Comparison of ENCODE assay signal across 1 cellular context in genomic region chr19:4123615-4124568, GRCh38.
TF ChIP-seq lines count a peak whose summit lies in the region.

MAP2K2 (minus strand) TSS chr19:4124122; CDS start chr19:4123875, 247 bp downstream.

TF ChIP-seq in K562, 482 proteins besides CTCF, POLR2A, EP300 and RAD21 (continued from another document and continues in another):
- TF ChIP-seq, protein P1, sequence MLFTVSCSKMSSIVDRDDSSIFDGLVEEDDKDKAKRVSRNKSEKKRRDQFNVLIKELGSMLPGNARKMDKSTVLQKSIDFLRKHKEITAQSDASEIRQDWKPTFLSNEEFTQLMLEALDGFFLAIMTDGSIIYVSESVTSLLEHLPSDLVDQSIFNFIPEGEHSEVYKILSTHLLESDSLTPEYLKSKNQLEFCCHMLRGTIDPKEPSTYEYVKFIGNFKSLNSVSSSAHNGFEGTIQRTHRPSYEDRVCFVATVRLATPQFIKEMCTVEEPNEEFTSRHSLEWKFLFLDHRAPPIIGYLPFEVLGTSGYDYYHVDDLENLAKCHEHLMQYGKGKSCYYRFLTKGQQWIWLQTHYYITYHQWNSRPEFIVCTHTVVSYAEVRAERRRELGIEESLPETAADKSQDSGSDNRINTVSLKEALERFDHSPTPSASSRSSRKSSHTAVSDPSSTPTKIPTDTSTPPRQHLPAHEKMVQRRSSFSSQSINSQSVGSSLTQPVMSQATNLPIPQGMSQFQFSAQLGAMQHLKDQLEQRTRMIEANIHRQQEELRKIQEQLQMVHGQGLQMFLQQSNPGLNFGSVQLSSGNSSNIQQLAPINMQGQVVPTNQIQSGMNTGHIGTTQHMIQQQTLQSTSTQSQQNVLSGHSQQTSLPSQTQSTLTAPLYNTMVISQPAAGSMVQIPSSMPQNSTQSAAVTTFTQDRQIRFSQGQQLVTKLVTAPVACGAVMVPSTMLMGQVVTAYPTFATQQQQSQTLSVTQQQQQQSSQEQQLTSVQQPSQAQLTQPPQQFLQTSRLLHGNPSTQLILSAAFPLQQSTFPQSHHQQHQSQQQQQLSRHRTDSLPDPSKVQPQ (CRISPR knock-in tag; IDR thresholded peaks at IDR 0.05; ENCODE audit: borderline replicate concordance): no peak
- TF ChIP-seq ZZZ3 (IDR thresholded peaks at IDR 0.05) (no peak), ZNF174 (CRISPR knock-in tag; IDR thresholded peaks at IDR 0.05) (no peak), THAP12 (CRISPR knock-in tag; IDR thresholded peaks at IDR 0.05) (peak; percentile 88), NFYB (IDR thresholded peaks at IDR 0.05; ENCODE audit: extremely low read depth, insufficient read length) (no peak), ZNF561 (CRISPR knock-in tag; conservative IDR thresholded peaks at IDR 0.05) (no peak), KLF6 (CRISPR knock-in tag; IDR thresholded peaks at IDR 0.05; ENCODE audit: borderline replicate concordance) (no peak), ZFPM2 (CRISPR knock-in tag; IDR thresholded peaks at IDR 0.05) (no peak), ILK (tag; IDR thresholded peaks at IDR 0.05; ENCODE audit: borderline replicate concordance, low read depth) (no peak), TEAD1 (CRISPR knock-in tag; IDR thresholded peaks at IDR 0.05) (peak in 1 of 2 experiments; percentile 57; a peak in 1 of 4 replicates), CCNT2 (IDR thresholded peaks at IDR 0.05; ENCODE audit: borderline replicate concordance, extremely low read depth, insufficient read length, low read depth, low read length) (peak; percentile 70), ESRRA (IDR thresholded peaks at IDR 0.05; ENCODE audit: borderline replicate concordance, low read depth) (no peak; the same call in 1 of the 2 replicates), SMAD3 (CRISPR knock-in tag; conservative IDR thresholded peaks at IDR 0.05) (no peak), STAT5B (CRISPR knock-in tag; IDR thresholded peaks at IDR 0.05) (no peak), VEZF1 (CRISPR knock-in tag; IDR thresholded peaks at IDR 0.05) (peak; percentile 93), ZNF780A (CRISPR knock-in tag; IDR thresholded peaks at IDR 0.05) (no peak), HDAC2 (IDR thresholded peaks at IDR 0.05) (peak; percentile 75; the same call in 1 of the 2 replicates), MYNN (IDR thresholded peaks at IDR 0.05) (peak; percentile 57; the same call in 1 of the 2 replicates), MYNN (CRISPR knock-in tag; IDR thresholded peaks at IDR 0.05) (no peak), KLF13 (tag; IDR thresholded peaks at IDR 0.05; ENCODE audit: borderline replicate concordance, low read depth) (peak; percentile 80; the same call in 1 of the 2 replicates), ZNF583 (CRISPR knock-in tag; IDR thresholded peaks at IDR 0.05) (no peak), EWSR1 (IDR thresholded peaks at IDR 0.05; ENCODE audit: borderline replicate concordance, low read depth, partially characterized antibody) (no peak), CTBP1 (IDR thresholded peaks at IDR 0.05; ENCODE audit: borderline replicate concordance) (peak; percentile 67; the same call in 1 of the 2 replicates), TRIM28 (IDR thresholded peaks at IDR 0.05) (no peak), BRF1 (IDR thresholded peaks at IDR 0.05; ENCODE audit: borderline replicate concordance, extremely low read depth, insufficient read length) (no peak), NKRF (IDR thresholded peaks at IDR 0.05; ENCODE audit: borderline replicate concordance) (peak; percentile 80; the same call in 1 of the 2 replicates), PML (IDR thresholded peaks at IDR 0.05; ENCODE audit: low read length) (0 out of 2 replicates have a peak, but pooled peaks have one; percentile 35), ARID1B (IDR thresholded peaks at IDR 0.05) (no peak), ZBTB17 (CRISPR knock-in tag; IDR thresholded peaks at IDR 0.05) (0 out of 2 replicates have a peak, but pooled peaks have one; percentile 32), LARP7 (IDR thresholded peaks at IDR 0.05) (no peak), FOXM1 (IDR thresholded peaks at IDR 0.05; ENCODE audit: low read depth) (no peak), FOXM1 (CRISPR knock-in tag; IDR thresholded peaks at IDR 0.05; ENCODE audit: low read depth) (no peak), TBP (optimal IDR thresholded peaks at IDR 0.05; ENCODE audit: low read depth, low read length) (peak; percentile 52), ZKSCAN1 (IDR thresholded peaks at IDR 0.05; ENCODE audit: low read depth, low read length) (0 out of 2 replicates have a peak, but pooled peaks have one; percentile 60), MNT (conservative IDR thresholded peaks at IDR 0.05) (peak; percentile 57 to 83), PHF21A (IDR thresholded peaks at IDR 0.05; ENCODE audit: borderline replicate concordance, low read depth) (no peak), MAFG (tag; conservative IDR thresholded peaks at IDR 0.05) (no peak), HDGF (IDR thresholded peaks at IDR 0.05) (no peak)
- TF ChIP-seq, protein P2, sequence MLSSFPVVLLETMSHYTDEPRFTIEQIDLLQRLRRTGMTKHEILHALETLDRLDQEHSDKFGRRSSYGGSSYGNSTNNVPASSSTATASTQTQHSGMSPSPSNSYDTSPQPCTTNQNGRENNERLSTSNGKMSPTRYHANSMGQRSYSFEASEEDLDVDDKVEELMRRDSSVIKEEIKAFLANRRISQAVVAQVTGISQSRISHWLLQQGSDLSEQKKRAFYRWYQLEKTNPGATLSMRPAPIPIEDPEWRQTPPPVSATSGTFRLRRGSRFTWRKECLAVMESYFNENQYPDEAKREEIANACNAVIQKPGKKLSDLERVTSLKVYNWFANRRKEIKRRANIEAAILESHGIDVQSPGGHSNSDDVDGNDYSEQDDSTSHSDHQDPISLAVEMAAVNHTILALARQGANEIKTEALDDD (IDR thresholded peaks at IDR 0.05): peak; percentile 67; the same call in 1 of the 2 replicates
- TF ChIP-seq, protein P3, sequence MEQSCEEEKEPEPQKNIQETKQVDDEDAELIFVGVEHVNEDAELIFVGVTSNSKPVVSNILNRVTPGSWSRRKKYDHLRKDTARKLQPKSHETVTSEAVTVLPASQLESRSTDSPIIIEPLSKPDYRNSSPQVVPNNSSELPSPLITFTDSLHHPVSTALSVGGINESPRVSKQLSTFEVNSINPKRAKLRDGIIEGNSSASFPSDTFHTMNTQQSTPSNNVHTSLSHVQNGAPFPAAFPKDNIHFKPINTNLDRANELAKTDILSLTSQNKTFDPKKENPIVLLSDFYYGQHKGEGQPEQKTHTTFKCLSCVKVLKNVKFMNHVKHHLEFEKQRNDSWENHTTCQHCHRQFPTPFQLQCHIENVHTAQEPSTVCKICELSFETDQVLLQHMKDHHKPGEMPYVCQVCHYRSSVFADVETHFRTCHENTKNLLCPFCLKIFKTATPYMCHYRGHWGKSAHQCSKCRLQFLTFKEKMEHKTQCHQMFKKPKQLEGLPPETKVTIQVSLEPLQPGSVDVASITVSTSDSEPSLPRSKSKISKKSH (CRISPR knock-in tag; IDR thresholded peaks at IDR 0.05): no peak
- TF ChIP-seq, protein P4, sequence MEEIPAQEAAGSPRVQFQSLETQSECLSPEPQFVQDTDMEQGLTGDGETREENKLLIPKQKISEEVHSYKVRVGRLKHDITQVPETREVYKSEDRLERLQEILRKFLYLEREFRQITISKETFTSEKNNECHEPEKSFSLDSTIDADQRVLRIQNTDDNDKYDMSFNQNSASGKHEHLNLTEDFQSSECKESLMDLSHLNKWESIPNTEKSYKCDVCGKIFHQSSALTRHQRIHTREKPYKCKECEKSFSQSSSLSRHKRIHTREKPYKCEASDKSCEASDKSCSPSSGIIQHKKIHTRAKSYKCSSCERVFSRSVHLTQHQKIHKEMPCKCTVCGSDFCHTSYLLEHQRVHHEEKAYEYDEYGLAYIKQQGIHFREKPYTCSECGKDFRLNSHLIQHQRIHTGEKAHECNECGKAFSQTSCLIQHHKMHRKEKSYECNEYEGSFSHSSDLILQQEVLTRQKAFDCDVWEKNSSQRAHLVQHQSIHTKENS (CRISPR knock-in tag; IDR thresholded peaks at IDR 0.05): no peak
- TF ChIP-seq, protein P5, sequence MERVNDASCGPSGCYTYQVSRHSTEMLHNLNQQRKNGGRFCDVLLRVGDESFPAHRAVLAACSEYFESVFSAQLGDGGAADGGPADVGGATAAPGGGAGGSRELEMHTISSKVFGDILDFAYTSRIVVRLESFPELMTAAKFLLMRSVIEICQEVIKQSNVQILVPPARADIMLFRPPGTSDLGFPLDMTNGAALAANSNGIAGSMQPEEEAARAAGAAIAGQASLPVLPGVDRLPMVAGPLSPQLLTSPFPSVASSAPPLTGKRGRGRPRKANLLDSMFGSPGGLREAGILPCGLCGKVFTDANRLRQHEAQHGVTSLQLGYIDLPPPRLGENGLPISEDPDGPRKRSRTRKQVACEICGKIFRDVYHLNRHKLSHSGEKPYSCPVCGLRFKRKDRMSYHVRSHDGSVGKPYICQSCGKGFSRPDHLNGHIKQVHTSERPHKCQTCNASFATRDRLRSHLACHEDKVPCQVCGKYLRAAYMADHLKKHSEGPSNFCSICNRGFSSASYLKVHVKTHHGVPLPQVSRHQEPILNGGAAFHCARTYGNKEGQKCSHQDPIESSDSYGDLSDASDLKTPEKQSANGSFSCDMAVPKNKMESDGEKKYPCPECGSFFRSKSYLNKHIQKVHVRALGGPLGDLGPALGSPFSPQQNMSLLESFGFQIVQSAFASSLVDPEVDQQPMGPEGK (CRISPR knock-in tag; IDR thresholded peaks at IDR 0.05; ENCODE audit: borderline replicate concordance): no peak
